Comparison of ENCODE assay signal across 23 cellular contexts in genomic region chr7:116566666-116567065, GRCh38. TPM values are rescaled to one million over a fixed set of nuclear protein-coding genes. Genes with fewer than 3 reads are reported as not detected.
DNase-seq lines count a peak whose midpoint lies in the region; ATAC-seq and TF ChIP-seq lines count a peak whose summit lies in the region.
"Had no signal": no experiment of that assay in that cellular context is flagged by ENCODE, and none has a peak within 500 bp of the region (broad histone marks: within the 10 kb centered on the region; RNA-seq: fewer than 3 reads in every experiment).

No MANE protein-coding gene starts in this region.

- H3K9me2 ChIP-seq in HCT116 (ENCODE audit: insufficient read depth), result no peaks in the 10 kb centered on the region

- H3K27ac ChIP-seq in HCT116 (ENCODE audit: low read depth, low read length), result no peak overlapping the region
- peak overlapping the region; percentile 11 for H3K27ac ChIP-seq in RWPE2 (ENCODE audit: poor library complexity, severe bottlenecking)
- H3K27ac ChIP-seq: RWPE1 had no signal

- H3K4me2 ChIP-seq in HCT116 (ENCODE audit: low read length), result no peak overlapping the region

- peak overlapping the region; percentile 24 for H3K4me3 Mint-ChIP-seq in osteocyte (ENCODE audit: unreplicated experiment)
- H3K4me3 Mint-ChIP-seq: B cell; CD14-positive monocyte; CD8-positive, alpha-beta memory T cell had no signal

- H2AFZ ChIP-seq in HCT116 (ENCODE audit: low read depth, low read length, poor library complexity, severe bottlenecking), result peak overlapping the region; percentile 7

- no peaks in the 10 kb centered on the region for H3K27me3 ChIP-seq in HCT116 (ENCODE audit: insufficient read depth, low read length)
- no peaks in the 10 kb centered on the region for H3K27me3 ChIP-seq in RWPE2 (ENCODE audit: insufficient read depth, poor library complexity, severe bottlenecking)
- H3K27me3 ChIP-seq: MG63 had no signal

- BruUV-seq in HCT116 (replicated peaks; lab: Mats Ljungman, UMichigan), result no TSS peak

- POLR2A ChIA-PET in HCT116 (lab: Charles Lee), result no interaction called here

- ATAC-seq in HCT116, result no peak
- ATAC-seq in RWPE2 (ENCODE audit: low read depth), result no peak
- ATAC-seq in GM18505 (IDR thresholded peaks at IDR 0.05; ENCODE audit: unreplicated experiment), result no peak
- no peak for ATAC-seq in GM21737 (IDR thresholded peaks at IDR 0.05; ENCODE audit: unreplicated experiment)
- ATAC-seq: Panc1 had no signal

- peaks cover 5% of the 10 kb centered on the region for H3K36me3 Mint-ChIP-seq in osteocyte (ENCODE audit: unreplicated experiment)
- H3K36me3 Mint-ChIP-seq: CD14-positive monocyte; CD8-positive, alpha-beta memory T cell had no signal

- CTCF ChIA-PET in HCT116 (lab: Charles Lee), result no interaction called here

- no peak overlapping the region for H3K9ac ChIP-seq in HCT116 (ENCODE audit: low read length)

- TF ChIP-seq RAD21 in HCT116 (IDR thresholded peaks at IDR 0.05; ENCODE audit: low read depth), result no peak

- TF ChIP-seq CTCF in HCT116 (IDR thresholded peaks at IDR 0.05 in 2 of 3, conservative IDR thresholded peaks at IDR 0.05 in 1 of 3; ENCODE audit: borderline replicate concordance in 1 of 3, insufficient read depth in 1 of 3, low read depth in 2 of 3, low read length in 2 of 3) (no peak), RWPE2 (IDR thresholded peaks at IDR 0.05; ENCODE audit: poor library complexity, severe bottlenecking) (no peak), osteocyte (IDR thresholded peaks at IDR 0.05) (no peak)

- H3K36me3 ChIP-seq in HCT116 (ENCODE audit: control insufficient read depth in 1 of 2, insufficient read depth in 2 of 2, low read length in 2 of 2), result no peaks in the 10 kb centered on the region
- no peaks in the 10 kb centered on the region for H3K36me3 ChIP-seq in RWPE2 (ENCODE audit: low read depth)

- no peak overlapping the region for H3K4me3 ChIP-seq in HCT116 (replicated peaks in 1 of 2; ENCODE audit: low read depth in 1 of 2, low read length in 2 of 2)
- H3K4me3 ChIP-seq in RWPE2 (ENCODE audit: severe bottlenecking), result no peak overlapping the region
- H3K4me3 ChIP-seq: MG63 had no signal

- no peaks in the 10 kb centered on the region for H3K27me3 Mint-ChIP-seq in osteocyte (ENCODE audit: unreplicated experiment)

- TF ChIP-seq POLR2A in HCT116 (IDR thresholded peaks at IDR 0.05; ENCODE audit: borderline replicate concordance, extremely low read depth, insufficient read depth, insufficient read length), result no peak
- no peak for TF ChIP-seq POLR2A in GM18505 (IDR thresholded peaks at IDR 0.05; ENCODE audit: borderline replicate concordance, extremely low read depth, insufficient read depth, insufficient read length)

- peaks cover 48% of the 10 kb centered on the region for H3K4me1 Mint-ChIP-seq in osteocyte (ENCODE audit: unreplicated experiment)
- H3K4me1 Mint-ChIP-seq: CD14-positive monocyte had no signal

- intact Hi-C loops in HCT116 (cut with micrococcal nuclease), result no loop called here

- H3K9me3 Mint-ChIP-seq in osteocyte (ENCODE audit: unreplicated experiment), result no peaks in the 10 kb centered on the region

- peaks cover 3 to 18% of the 10 kb centered on the region in 2 experiments; a peak in 1 of 4 replicates for H3K4me1 ChIP-seq in HCT116 (ENCODE audit: control insufficient read depth in 1 of 2, insufficient read depth in 2 of 2, low read length in 2 of 2)
- peaks cover 29% of the 10 kb centered on the region for H3K4me1 ChIP-seq in RWPE2 (ENCODE audit: insufficient read depth, poor library complexity, severe bottlenecking)

- RAD21 ChIA-PET in HCT116 (lab: Charles Lee; ENCODE audit: low non-redundant PET in 1 of 2, low total read pairs in 2 of 2, uncharacterized antibody in 2 of 2, unreplicated experiment in 2 of 2), result interaction anchor here in 1 of 2 experiments (0.6 kb wide), 1 partner anchor 40 kb away, joined by 5 read pairs; no protein-coding TSS in a partner anchor

- H4K20me1 ChIP-seq in HCT116 (ENCODE audit: insufficient read depth), result no peaks in the 10 kb centered on the region

- H3K9me3 ChIP-seq in HCT116 (ENCODE audit: control insufficient read depth in 1 of 2, insufficient read depth in 1 of 2, low read depth in 1 of 2, low read length in 2 of 2) (no peaks in the 10 kb centered on the region), RWPE2 (ENCODE audit: severe bottlenecking) (no peaks in the 10 kb centered on the region)
- H3K9me3 ChIP-seq: MG63 had no signal

- DNase-seq in HCT116 (ENCODE audit: low read depth, low spot score) (no peak), RWPE2 (ENCODE audit: low spot score) (no peak), fibroblast of gingiva (ENCODE audit: low read depth) (peak; percentile 61), osteocyte (ENCODE audit: extremely low spot score, unreplicated experiment) (no peak), kidney glomerular epithelial cell (lab: John Stamatoyannopoulos, UW) (no peak), DMS79 (lab: John Stamatoyannopoulos, UW) (no peak)
- DNase-seq: CD8-positive, alpha-beta memory T cell; DMS153; H7; KG1; MG63; NCI-H2029; NCI-H446 treated with DMSO at 0.1 percent for 48 hours; NCI-H526 treated with DMSO at 0.1 percent for 48 hours; SHP77 treated with DMSO at 0.1 percent for 48 hours; T-helper 2 cell had no signal

- no peaks in the 10 kb centered on the region for H3K79me2 ChIP-seq in HCT116 (ENCODE audit: insufficient read depth, low read length)

- H3K27ac Mint-ChIP-seq in osteocyte (ENCODE audit: unreplicated experiment), result peak overlapping the region; percentile 87
- H3K27ac Mint-ChIP-seq: B cell; CD14-positive monocyte; CD8-positive, alpha-beta memory T cell had no signal

TF ChIP-seq in HCT116, 20 proteins besides CTCF, POLR2A, EP300 and RAD21:
- no peak for TF ChIP-seq FOSL1 (IDR thresholded peaks at IDR 0.05; ENCODE audit: low read depth)
- TF ChIP-seq, protein P1, sequence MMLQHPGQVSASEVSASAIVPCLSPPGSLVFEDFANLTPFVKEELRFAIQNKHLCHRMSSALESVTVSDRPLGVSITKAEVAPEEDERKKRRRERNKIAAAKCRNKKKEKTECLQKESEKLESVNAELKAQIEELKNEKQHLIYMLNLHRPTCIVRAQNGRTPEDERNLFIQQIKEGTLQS (IDR thresholded peaks at IDR 0.05), result no peak
- TF ChIP-seq JUND (IDR thresholded peaks at IDR 0.05), result no peak

RNA-seq across cellular contexts. Expression of gene CAV1, which starts 41.8 kb away (rescaled TPM):
- total RNA-seq in HCT116 (2021; ENCODE audit: unreplicated experiment) (298 TPM), osteocyte (492 and 502 TPM in 2 replicates)
- polyA plus RNA-seq in HCT116 (2012), result 358 and 529 TPM in 2 replicates
- total RNA-seq: OCI-LY7 had no signal
- polyA plus RNA-seq: CD14-positive monocyte; CD8-positive, alpha-beta memory T cell had no signal
